Comparison of ENCODE assay signal across 1 cellular context in genomic region chr19:590750-591098, GRCh38.
TF ChIP-seq lines count a peak whose summit lies in the region.

No MANE protein-coding gene starts in this region.

TF ChIP-seq in A549, 52 proteins besides CTCF, POLR2A, EP300 and RAD21:
- TF ChIP-seq FOSL2 (IDR thresholded peaks at IDR 0.05) (no peak), FOSL2 (CRISPR knock-in tag; IDR thresholded peaks at IDR 0.05) (no peak), HEYL (CRISPR knock-in tag; IDR thresholded peaks at IDR 0.05) (no peak), CHD4 (IDR thresholded peaks at IDR 0.05; ENCODE audit: borderline replicate concordance) (no peak), MAFK (IDR thresholded peaks at IDR 0.05; ENCODE audit: partially characterized antibody) (no peak), HOXB5 (CRISPR knock-in tag; IDR thresholded peaks at IDR 0.05) (no peak), HOXA7 (CRISPR knock-in tag; IDR thresholded peaks at IDR 0.05) (no peak), CHD2 (IDR thresholded peaks at IDR 0.05; ENCODE audit: low read length, partially characterized antibody) (no peak), TFCP2L1 (CRISPR knock-in tag; IDR thresholded peaks at IDR 0.05) (no peak), HES2 (IDR thresholded peaks at IDR 0.05) (no peak), KDM5A (IDR thresholded peaks at IDR 0.05) (no peak), MAX (IDR thresholded peaks at IDR 0.05) (no peak), CBX8 (IDR thresholded peaks at IDR 0.05) (no peak), EHMT2 (IDR thresholded peaks at IDR 0.05; ENCODE audit: low read depth) (no peak), NR3C1 (IDR thresholded peaks at IDR 0.05) (no peak), EHF (CRISPR knock-in tag; IDR thresholded peaks at IDR 0.05) (no peak), PHF8 (IDR thresholded peaks at IDR 0.05; ENCODE audit: borderline replicate concordance, low read depth) (no peak)
- TF ChIP-seq, protein P1, sequence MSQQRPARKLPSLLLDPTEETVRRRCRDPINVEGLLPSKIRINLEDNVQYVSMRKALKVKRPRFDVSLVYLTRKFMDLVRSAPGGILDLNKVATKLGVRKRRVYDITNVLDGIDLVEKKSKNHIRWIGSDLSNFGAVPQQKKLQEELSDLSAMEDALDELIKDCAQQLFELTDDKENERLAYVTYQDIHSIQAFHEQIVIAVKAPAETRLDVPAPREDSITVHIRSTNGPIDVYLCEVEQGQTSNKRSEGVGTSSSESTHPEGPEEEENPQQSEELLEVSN (IDR thresholded peaks at IDR 0.05; ENCODE audit: borderline replicate concordance, low read depth), result no peak
- TF ChIP-seq, protein P2, sequence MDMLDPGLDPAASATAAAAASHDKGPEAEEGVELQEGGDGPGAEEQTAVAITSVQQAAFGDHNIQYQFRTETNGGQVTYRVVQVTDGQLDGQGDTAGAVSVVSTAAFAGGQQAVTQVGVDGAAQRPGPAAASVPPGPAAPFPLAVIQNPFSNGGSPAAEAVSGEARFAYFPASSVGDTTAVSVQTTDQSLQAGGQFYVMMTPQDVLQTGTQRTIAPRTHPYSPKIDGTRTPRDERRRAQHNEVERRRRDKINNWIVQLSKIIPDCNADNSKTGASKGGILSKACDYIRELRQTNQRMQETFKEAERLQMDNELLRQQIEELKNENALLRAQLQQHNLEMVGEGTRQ (IDR thresholded peaks at IDR 0.05), result no peak
